ENCODE assay signal across 1 cellular context in genomic region chr10:100570518-100570865, GRCh38.
TF ChIP-seq lines count a peak whose summit lies in the region.

No MANE protein-coding gene starts in this region.

TF ChIP-seq in GM23338, 12 proteins besides CTCF, POLR2A, EP300 and RAD21 (continued from another document):
- TF ChIP-seq ETS1 (IDR thresholded peaks at IDR 0.05) (no peak), ZNF462 (CRISPR knock-in tag; IDR thresholded peaks at IDR 0.05) (no peak)
